Comparison of ENCODE assay signal across 24 cellular contexts in genomic region chr1:225114354-225114995, GRCh38.
"Had no signal": no experiment of that assay in that cellular context is flagged by ENCODE, and none has a peak within 500 bp of the region (broad histone marks: within the 10 kb centered on the region; RNA-seq: fewer than 3 reads in every experiment).

No MANE protein-coding gene starts in this region.

- H3K4me3 Mint-ChIP-seq: activated CD4-positive, alpha-beta memory T cell treated with anti-CD3 and anti-CD28 coated beads, Interleukin-2, amount 10 ng/mL, durations not matched to agents 7 days and 5 days; activated CD4-positive, alpha-beta T cell treated with anti-CD3 and anti-CD28 coated beads for 36 hours; activated naive CD4-positive, alpha-beta T cell treated with anti-CD3 and anti-CD28 coated beads for 36 hours; activated naive CD8-positive, alpha-beta T cell; activated T-helper 17 cell treated with anti-CD3 and anti-CD28 coated beads, Interleukin-2, amount 50 U/mL, for 72 hours; T-cell had no signal

- H3K27ac ChIP-seq: brain microvascular endothelial cell, cardiac muscle cell, PC-9, VCaP had no signal

- H3K4me3 ChIP-seq: cardiac muscle cell, PC-9 had no signal

- H3K27ac Mint-ChIP-seq: activated CD4-positive, alpha-beta memory T cell treated with anti-CD3 and anti-CD28 coated beads, Interleukin-2, amount 10 ng/mL, durations not matched to agents 7 days and 5 days; activated CD4-positive, alpha-beta T cell treated with anti-CD3 and anti-CD28 coated beads for 36 hours; activated naive CD4-positive, alpha-beta T cell treated with anti-CD3 and anti-CD28 coated beads for 36 hours; activated naive CD8-positive, alpha-beta T cell; activated T-helper 17 cell treated with anti-CD3 and anti-CD28 coated beads, Interleukin-2, amount 50 U/mL, for 72 hours; T-cell had no signal

- H3K4me2 ChIP-seq: PC-9 had no signal

- H3K36me3 Mint-ChIP-seq: activated naive CD8-positive, alpha-beta T cell; T-cell had no signal

- H3K4me1 Mint-ChIP-seq: activated CD4-positive, alpha-beta memory T cell treated with anti-CD3 and anti-CD28 coated beads, Interleukin-2, amount 10 ng/mL, durations not matched to agents 7 days and 5 days; activated CD4-positive, alpha-beta T cell treated with anti-CD3 and anti-CD28 coated beads for 36 hours; activated T-helper 17 cell treated with anti-CD3 and anti-CD28 coated beads, Interleukin-2, amount 50 U/mL, for 72 hours; T-cell had no signal

- H3K9me3 Mint-ChIP-seq: activated CD4-positive, alpha-beta memory T cell treated with anti-CD3 and anti-CD28 coated beads, Interleukin-2, amount 10 ng/mL, durations not matched to agents 7 days and 5 days; activated naive CD4-positive, alpha-beta T cell treated with anti-CD3 and anti-CD28 coated beads for 36 hours; activated T-helper 17 cell treated with anti-CD3 and anti-CD28 coated beads, Interleukin-2, amount 50 U/mL, for 72 hours had no signal

- DNase-seq: activated CD4-positive, alpha-beta memory T cell treated with anti-CD3 and anti-CD28 coated beads, Interleukin-2, amount 10 ng/mL, durations not matched to agents 7 days and 5 days; activated CD4-positive, alpha-beta T cell treated with anti-CD3 and anti-CD28 coated beads for 36 hours; activated CD4-positive, alpha-beta T cell treated with anti-CD3 and anti-CD28 coated beads, Interleukin-2, amount 50 U/mL, for 1 hour; activated gamma-delta T cell; activated naive CD4-positive, alpha-beta T cell treated with anti-CD3 and anti-CD28 coated beads for 36 hours; activated T-cell treated with anti-CD3 and anti-CD28 coated beads for 4 hours; activated T-cell treated with anti-CD3 and anti-CD28 coated beads, Interleukin-2, amount 50 U/mL, for 48 hours; amygdala; brain microvascular endothelial cell; NCI-H1048; NCI-H146; NCI-H187 treated with DMSO at 0.1 percent for 48 hours; NCI-H345; NCI-H510A; NCI-H69; PC-9; SHP77 treated with DMSO at 0.1 percent for 48 hours; T-cell; T-helper 2 cell; T1000 had no signal

- H3K27me3 Mint-ChIP-seq: activated CD4-positive, alpha-beta memory T cell treated with anti-CD3 and anti-CD28 coated beads, Interleukin-2, amount 10 ng/mL, durations not matched to agents 7 days and 5 days had no signal

- H3K27me3 ChIP-seq: brain microvascular endothelial cell, cardiac muscle cell had no signal

- H3K36me3 ChIP-seq: brain microvascular endothelial cell, cardiac muscle cell had no signal

- H2AFZ ChIP-seq: PC-9 had no signal
